27 cellular contexts compared by ENCODE assay signal in the genomic region with DNA sequence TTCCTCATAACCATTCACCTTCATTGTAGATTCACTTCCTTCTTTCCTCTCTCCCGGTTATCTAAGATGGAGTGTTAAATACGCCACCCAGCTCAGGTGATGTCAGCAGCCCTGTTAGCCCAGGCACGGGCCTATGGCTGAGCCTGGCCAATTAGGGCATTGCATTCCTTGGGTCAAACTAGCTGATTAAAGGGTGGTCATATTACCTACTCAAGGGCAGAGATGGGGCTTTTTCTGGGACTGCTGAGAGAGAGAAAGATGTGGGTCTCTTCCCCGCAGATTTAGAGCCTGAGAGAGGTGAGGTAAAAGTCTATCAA.
DNase-seq lines count a peak whose midpoint lies in the region; ATAC-seq and TF ChIP-seq lines count a peak whose summit lies in the region.
"Had no signal": no experiment of that assay in that cellular context is flagged by ENCODE, and none has a peak within 500 bp of the region (broad histone marks: within the 10 kb centered on the region; RNA-seq: fewer than 3 reads in every experiment).

No MANE protein-coding gene starts in this region.

- peak overlapping the region; percentile 33 for H3K27ac Mint-ChIP-seq in stimulated activated effector memory CD8-positive, alpha-beta T cell treated with anti-CD3 and anti-CD28 coated beads, Interleukin-12 subunit alpha, Interleukin-12 subunit beta, amount 100 ng/mL, for 72 hours
- H3K27ac Mint-ChIP-seq: activated B cell treated with CpG ODN at 0.5 μM for 24 hours had no signal

- no peak for ATAC-seq in RWPE2 (ENCODE audit: low read depth)
- no peak for ATAC-seq in stimulated activated effector memory CD8-positive, alpha-beta T cell treated with anti-CD3 and anti-CD28 coated beads, Interleukin-12 subunit alpha, Interleukin-12 subunit beta, amount 100 ng/mL, for 72 hours
- ATAC-seq: body of pancreas; effector memory CD8-positive, alpha-beta T cell; left lung; SK-N-SH treated with all-trans-retinoic acid at 6 μM for 48 hours had no signal

- H3K4me1 ChIP-seq in HUES48 (ENCODE audit: control insufficient read depth, insufficient read depth, low read length): peaks cover 24% of the 10 kb centered on the region
- H3K4me1 ChIP-seq in RWPE2 (ENCODE audit: insufficient read depth, poor library complexity, severe bottlenecking): peaks cover 23% of the 10 kb centered on the region
- H3K4me1 ChIP-seq: body of pancreas had no signal

- H3K36me3 Mint-ChIP-seq in stimulated activated effector memory CD8-positive, alpha-beta T cell treated with anti-CD3 and anti-CD28 coated beads, Interleukin-12 subunit alpha, Interleukin-12 subunit beta, amount 100 ng/mL, for 72 hours: peaks cover 3% of the 10 kb centered on the region
- H3K36me3 Mint-ChIP-seq: CD4-positive, alpha-beta memory T cell had no signal

- H3K36me3 ChIP-seq in HUES48 (ENCODE audit: control insufficient read depth, insufficient read depth, low read length) (no peaks in the 10 kb centered on the region), RWPE2 (ENCODE audit: low read depth) (no peaks in the 10 kb centered on the region)
- H3K36me3 ChIP-seq: left lung, suprapubic skin, vagina had no signal

- H3K9ac ChIP-seq in HUES48 (ENCODE audit: low read depth, low read length): peak overlapping the region; percentile 22; the same call in 1 of the 2 replicates

- H3K9me3 Mint-ChIP-seq in stimulated activated effector memory CD8-positive, alpha-beta T cell treated with anti-CD3 and anti-CD28 coated beads, Interleukin-12 subunit alpha, Interleukin-12 subunit beta, amount 100 ng/mL, for 72 hours: no peaks in the 10 kb centered on the region
- H3K9me3 Mint-ChIP-seq: CD4-positive, alpha-beta memory T cell; effector memory CD8-positive, alpha-beta T cell had no signal

- no peak overlapping the region for H3K4me3 Mint-ChIP-seq in stimulated activated effector memory CD8-positive, alpha-beta T cell treated with anti-CD3 and anti-CD28 coated beads, Interleukin-12 subunit alpha, Interleukin-12 subunit beta, amount 100 ng/mL, for 72 hours
- H3K4me3 Mint-ChIP-seq: activated B cell treated with CpG ODN at 0.5 μM for 24 hours; CD4-positive, alpha-beta memory T cell; effector memory CD8-positive, alpha-beta T cell had no signal

- DNase-seq in RWPE2 (ENCODE audit: low spot score) (no peak), islet precursor cell (peak; percentile 59), NCI-H2029 treated with DMSO at 0.1 percent for 48 hours (lab: John Stamatoyannopoulos, UW) (no peak), NCI-H2227 (lab: John Stamatoyannopoulos, UW; ENCODE audit: unreplicated experiment) (no peak), NCI-H510A (lab: John Stamatoyannopoulos, UW) (no peak)
- no peak for DNase-seq in stimulated activated effector memory CD8-positive, alpha-beta T cell treated with anti-CD3 and anti-CD28 coated beads, Interleukin-12 subunit alpha, Interleukin-12 subunit beta, amount 100 ng/mL, for 72 hours (ENCODE audit: low spot score in 2 of 2)
- DNase-seq: activated B cell treated with CpG ODN at 0.5 μM for 24 hours; activated CD4-positive, alpha-beta T cell treated with anti-CD3 and anti-CD28 coated beads, Interleukin-2, amount 50 U/mL, for 48 hours; activated gamma-delta T cell; activated T-cell treated with anti-CD3 and anti-CD28 coated beads for 4 hours; body of pancreas; CD4-positive, alpha-beta memory T cell; effector memory CD8-positive, alpha-beta T cell; GDM1; Kasumi-1; left lung; midbrain; NCI-H1048; NCI-H1930; NK-92 treated with Interleukin-12 subunit alpha and Interleukin-12 subunit beta, amount 100 ng/mL, for 24 hours; psoas muscle; RPMI8226; stimulated activated CD4-positive, alpha-beta T cell treated with anti-CD3 and anti-CD28 coated beads, Interleukin-1b, Interleukin-23, amount 100 ng/mL, for 48 hours had no signal

- H3K4me3 ChIP-seq in HUES48 (ENCODE audit: low read depth, low read length): no peak overlapping the region
- H3K4me3 ChIP-seq in RWPE2 (ENCODE audit: severe bottlenecking): no peak overlapping the region
- H3K4me3 ChIP-seq: body of pancreas, left lung, psoas muscle, suprapubic skin, vagina had no signal

- H3K27me3 ChIP-seq in HUES48 (ENCODE audit: control insufficient read depth, insufficient read depth, low read length): no peaks in the 10 kb centered on the region
- no peaks in the 10 kb centered on the region for H3K27me3 ChIP-seq in RWPE2 (ENCODE audit: insufficient read depth, poor library complexity, severe bottlenecking)
- H3K27me3 ChIP-seq: body of pancreas, left lung, suprapubic skin, vagina had no signal

- H3K9me3 ChIP-seq in HUES48 (ENCODE audit: control insufficient read depth, insufficient read depth, low read length) (no peaks in the 10 kb centered on the region), RWPE2 (ENCODE audit: severe bottlenecking) (no peaks in the 10 kb centered on the region)
- H3K9me3 ChIP-seq: body of pancreas, left lung, psoas muscle, suprapubic skin, vagina had no signal

- H3K27ac ChIP-seq in HUES48 (ENCODE audit: low read depth, low read length) (peak overlapping the region; percentile 67), RWPE2 (ENCODE audit: poor library complexity, severe bottlenecking) (peak overlapping the region; percentile 84)
- H3K27ac ChIP-seq: body of pancreas, left lung, suprapubic skin, vagina had no signal

- H3K4me1 Mint-ChIP-seq in stimulated activated effector memory CD8-positive, alpha-beta T cell treated with anti-CD3 and anti-CD28 coated beads, Interleukin-12 subunit alpha, Interleukin-12 subunit beta, amount 100 ng/mL, for 72 hours: peaks cover 44% of the 10 kb centered on the region
- H3K4me1 Mint-ChIP-seq: activated B cell treated with CpG ODN at 0.5 μM for 24 hours had no signal

- no peak for TF ChIP-seq CTCF in RWPE2 (IDR thresholded peaks at IDR 0.05; ENCODE audit: poor library complexity, severe bottlenecking)
